10 cellular contexts compared by ENCODE assay signal in genomic region chr9:132243156-132244074, GRCh38.
DNase-seq lines count a peak whose midpoint lies in the region; ATAC-seq and TF ChIP-seq lines count a peak whose summit lies in the region.
"Had no signal": no experiment of that assay in that cellular context is flagged by ENCODE, and none has a peak within 500 bp of the region (broad histone marks: within the 10 kb centered on the region; RNA-seq: fewer than 3 reads in every experiment).

No MANE protein-coding gene starts in this region.

- no peak for DNase-seq in CD14-positive monocyte (ENCODE audit: low spot score)
- DNase-seq in GM06990 (ENCODE audit: extremely low read depth, insufficient read length): no peak
- DNase-seq in T-helper 17 cell: no peak
- no peak for DNase-seq in memory B cell (ENCODE audit: low spot score in 2 of 2)
- DNase-seq in GM19238 (ENCODE audit: insufficient read length, low spot score): no peak
- DNase-seq in Kasumi-1 (lab: John Stamatoyannopoulos, UW): no peak
- no peak for DNase-seq in putamen (ENCODE audit: low spot score)
- DNase-seq in left colon: no peak
- DNase-seq: gastrocnemius medialis had no signal

- H3K9me3 Mint-ChIP-seq in CD14-positive monocyte (peaks cover 0 to 2% (median 0%) of the 10 kb centered on the region in 7 donors), memory B cell (no peaks in the 10 kb centered on the region)

- H3K27ac Mint-ChIP-seq in CD14-positive monocyte (no peak overlapping the region), T-helper 17 cell (no peak overlapping the region), memory B cell (no peak overlapping the region)

- H3K36me3 Mint-ChIP-seq in CD14-positive monocyte (no peaks in the 10 kb centered on the region), T-helper 17 cell (ENCODE audit: low read depth) (peaks cover 2% of the 10 kb centered on the region), memory B cell (no peaks in the 10 kb centered on the region)

- peaks cover 1% of the 10 kb centered on the region; the same call in 1 of the 2 replicates for H3K27me3 ChIP-seq in GM06990 (replicated peaks; ENCODE audit: control insufficient read depth, insufficient read depth, low read length)

- peaks cover 31% of the 10 kb centered on the region for H3K4me1 Mint-ChIP-seq in CD14-positive monocyte
- H3K4me1 Mint-ChIP-seq in T-helper 17 cell: peaks cover 10% of the 10 kb centered on the region
- peaks cover 12% of the 10 kb centered on the region for H3K4me1 Mint-ChIP-seq in memory B cell

- no peaks in the 10 kb centered on the region for H3K9me3 ChIP-seq in T-helper 17 cell (ENCODE audit: control insufficient read depth, low read length, poor library complexity, severe bottlenecking)
- H3K9me3 ChIP-seq: gastrocnemius medialis had no signal

- intact Hi-C loops in CD14-positive monocyte (cut with micrococcal nuclease) (loop anchor here in 1 of 2 donors (10.0 kb wide), 1 partner anchor 169 kb away; the partner anchor contains the start of gene MED27), left colon (cut with DNase I, micrococcal nuclease) (no loop called here)

- ATAC-seq in T-helper 17 cell (no peak), memory B cell (ENCODE audit: low read depth) (no peak), left colon (no peak)
- ATAC-seq: gastrocnemius medialis, sciatic nerve had no signal

- TF ChIP-seq CTCF in CD14-positive monocyte (IDR thresholded peaks at IDR 0.05) (no peak), GM06990 (IDR thresholded peaks at IDR 0.05; ENCODE audit: insufficient read depth, low read length, poor library complexity, severe bottlenecking) (peak; percentile 29)

- peaks cover 15 to 60% (median 50%) of the 10 kb centered on the region in 3 donors for H3K27me3 Mint-ChIP-seq in CD14-positive monocyte (ENCODE audit: low read depth in 3 of 3)
- H3K27me3 Mint-ChIP-seq in T-helper 17 cell: peaks cover 12% of the 10 kb centered on the region
- peaks cover 2% of the 10 kb centered on the region for H3K27me3 Mint-ChIP-seq in memory B cell

- no peaks in the 10 kb centered on the region for H3K36me3 ChIP-seq in GM06990 (ENCODE audit: control insufficient read depth, insufficient read depth, low read length)
- H3K36me3 ChIP-seq: gastrocnemius medialis had no signal

- peak overlapping the region; percentile 93 to 97 for H3K4me3 Mint-ChIP-seq in CD14-positive monocyte
- peak overlapping the region; percentile 93 for H3K4me3 Mint-ChIP-seq in T-helper 17 cell
- peak overlapping the region; percentile 64 for H3K4me3 Mint-ChIP-seq in memory B cell

- no peak overlapping the region for H3K4me3 ChIP-seq in GM06990 (replicated peaks; ENCODE audit: low read depth, low read length)
